ENCODE assay signal across 10 cellular contexts in the genomic region with DNA sequence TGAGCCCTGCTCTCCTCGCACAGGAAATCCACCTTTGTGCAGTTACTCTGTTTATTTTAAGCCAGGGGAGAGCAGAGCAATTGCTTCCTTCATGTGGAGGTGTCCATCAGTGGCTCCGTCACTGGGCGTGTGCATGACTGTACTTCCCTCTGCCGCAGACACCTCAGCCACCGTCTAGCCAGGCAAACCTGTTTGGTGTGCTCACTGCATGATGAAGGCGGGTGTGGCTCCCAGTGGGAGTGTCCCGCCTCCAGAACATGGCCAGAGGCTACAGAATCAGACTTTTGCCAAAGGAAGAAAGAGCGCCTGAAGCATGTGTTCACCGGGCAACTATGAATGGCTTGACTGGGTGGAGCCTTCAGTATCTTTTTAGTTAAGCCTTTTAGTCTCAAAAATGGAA. TPM values are rescaled to one million over a fixed set of nuclear protein-coding genes. Genes with fewer than 3 reads are reported as not detected.
A peak's percentile ranks its signal among the peaks of the same experiment; 100 is the strongest.
DNase-seq lines count a peak whose midpoint lies in the region; ATAC-seq and TF ChIP-seq lines count a peak whose summit lies in the region.
"Had no signal": no experiment of that assay in that cellular context is flagged by ENCODE, and none has a peak within 500 bp of the region (broad histone marks: within the 10 kb centered on the region; RNA-seq: fewer than 3 reads in every experiment).

No MANE protein-coding gene starts in this region.

- TF ChIP-seq CTCF in MCF 10A (IDR thresholded peaks at IDR 0.05; ENCODE audit: unreplicated experiment): no peak

- H3K4me1 Mint-ChIP-seq in MCF 10A (ENCODE audit: insufficient read depth, unreplicated experiment) (peaks cover 27% of the 10 kb centered on the region), T-helper 17 cell (no peaks in the 10 kb centered on the region)

- H3K27me3 Mint-ChIP-seq in MCF 10A (ENCODE audit: insufficient read depth, unreplicated experiment): no peaks in the 10 kb centered on the region
- H3K27me3 Mint-ChIP-seq in T-helper 17 cell: peaks cover 7% of the 10 kb centered on the region

- intact Hi-C loops in MCF 10A (cut with micrococcal nuclease): loop anchor here (1.0 kb wide), 3 partner anchors 21 to 198 kb away; a partner anchor contains a TSS

- no peaks in the 10 kb centered on the region for H3K9me3 Mint-ChIP-seq in MCF 10A (ENCODE audit: unreplicated experiment)

- no TSS peak for BruUV-seq in MCF 10A (replicated peaks; lab: Mats Ljungman, UMichigan)

- no peak overlapping the region for H3K27ac Mint-ChIP-seq in MCF 10A (ENCODE audit: low read depth, unreplicated experiment)
- H3K27ac Mint-ChIP-seq in T-helper 17 cell: no peak overlapping the region

- peaks cover 6% of the 10 kb centered on the region for H3K36me3 Mint-ChIP-seq in MCF 10A (ENCODE audit: insufficient read depth, unreplicated experiment)
- no peaks in the 10 kb centered on the region for H3K36me3 Mint-ChIP-seq in T-helper 17 cell (ENCODE audit: low read depth)

- CTCF ChIA-PET in MCF 10A (lab: Yijun Ruan, JAX): interaction anchor here (0.6 to 1.4 kb wide), 6 partner anchors 16 to 153 kb away, joined by 3 to 6 read pairs (median 4); no protein-coding TSS in a partner anchor

- ATAC-seq in T-helper 17 cell: no peak

- peak overlapping the region; percentile 48 for H3K4me3 Mint-ChIP-seq in MCF 10A (ENCODE audit: unreplicated experiment)
- no peak overlapping the region for H3K4me3 Mint-ChIP-seq in T-helper 17 cell

- POLR2A ChIA-PET in MCF 10A (lab: Yijun Ruan, JAX): interaction anchor here (0.6 to 8.0 kb wide), 14 partner anchors 11 to 225 kb away, joined by 3 to 69 read pairs (median 5); a partner anchor contains a TSS

- DNase-seq in DMS153 (lab: John Stamatoyannopoulos, UW): peak; percentile 93
- DNase-seq in NCI-H146 treated with DMSO at 0.1 percent for 48 hours (lab: John Stamatoyannopoulos, UW; ENCODE audit: unreplicated experiment): peak; percentile 48
- peak; percentile 99 for DNase-seq in MCF 10A (ENCODE audit: unreplicated experiment)
- DNase-seq in mucosa of gallbladder (ENCODE audit: low spot score): peak; percentile 86
- no peak for DNase-seq in cerebellar cortex (ENCODE audit: low spot score)
- no peak for DNase-seq in activated naive CD4-positive, alpha-beta T cell treated with anti-CD3 and anti-CD28 coated beads, Interleukin-2, amount 50 U/mL, for 16 hours
- DNase-seq in T-helper 17 cell: no peak
- DNase-seq in foreskin melanocyte: no peak
- DNase-seq: NCI-H1436 treated with DMSO at 0.1 percent for 48 hours had no signal

- H3K9me3 ChIP-seq in T-helper 17 cell (ENCODE audit: control insufficient read depth, low read length, poor library complexity, severe bottlenecking): no peaks in the 10 kb centered on the region
- H3K9me3 ChIP-seq: SJCRH30 had no signal

RNA-seq across cellular contexts. Expression of a gene that starts 26.1 kb away (rescaled TPM):
- 751 and 884 TPM in 2 replicates for total RNA-seq in MCF 10A (2022)
- total RNA-seq in mucosa of gallbladder: 24.5 TPM
- total RNA-seq in T-helper 17 cell: not detected

Comparison
In these comparisons a context has a peak if more than half of its experiments do, and no peak if none do; other contexts are left out.
1. DNase-seq: peak in DMS153 (single experiment), NCI-H146 treated with DMSO at 0.1 percent for 48 hours (single experiment), MCF 10A (single experiment) and mucosa of gallbladder (single experiment); none in cerebellar cortex (single experiment), activated naive CD4-positive, alpha-beta T cell treated with anti-CD3 and anti-CD28 coated beads, Interleukin-2, amount 50 U/mL, for 16 hours (single experiment), T-helper 17 cell (0 of 3) and foreskin melanocyte (single experiment).
2. RNA of a gene that starts 26.1 kb away (total RNA-seq): 751 to 884 TPM in MCF 10A; 24.5 TPM in mucosa of gallbladder (single experiment) and not detected in T-helper 17 cell; every median in the first group is over 10 times any median in the second.